In genomic region chr19:53849237-53849676, GRCh38 we compare ENCODE assay signal across 10 cellular contexts. TPM values are rescaled to one million over a fixed set of nuclear protein-coding genes. Genes with fewer than 3 reads are reported as not detected.
DNase-seq lines count a peak whose midpoint lies in the region; ATAC-seq and TF ChIP-seq lines count a peak whose summit lies in the region.
"Had no signal": no experiment of that assay in that cellular context is flagged by ENCODE, and none has a peak within 500 bp of the region (broad histone marks: within the 10 kb centered on the region; RNA-seq: fewer than 3 reads in every experiment).

No MANE protein-coding gene starts in this region.

- H3K9me3 ChIP-seq in fibroblast of lung (ENCODE audit: control insufficient read depth, insufficient read depth, low read depth, low read length), result no peaks in the 10 kb centered on the region

- CTCF ChIA-PET in RWPE1 (lab: Yijun Ruan, JAX) (no interaction called here), WTC11 (lab: Charles Lee) (interaction anchor here (0.7 to 1.1 kb wide), 2 partner anchors 33 to 98 kb away, joined by 4 to 6 read pairs; partner anchors contain the start of gene PRKCG)

- H3K79me2 ChIP-seq in fibroblast of lung (ENCODE audit: control insufficient read depth, insufficient read depth, low read length), result no peaks in the 10 kb centered on the region

- H3K4me3 Mint-ChIP-seq in CD14-positive monocyte (peak overlapping the region; percentile 56 to 88), WTC11 (no peak overlapping the region)

- H3K4me1 ChIP-seq in fibroblast of lung (ENCODE audit: control insufficient read depth, extremely low read depth, insufficient read depth, low read length), result peaks cover 2% of the 10 kb centered on the region

- no peaks in the 10 kb centered on the region for H3K36me3 ChIP-seq in fibroblast of lung (ENCODE audit: control insufficient read depth, insufficient read depth, low read length)

- no peak for TF ChIP-seq POLR2A in NB4 (IDR thresholded peaks at IDR 0.05; ENCODE audit: extremely low read depth, insufficient read length)

- H3K27ac ChIP-seq in fibroblast of lung (ENCODE audit: insufficient read depth, low read length) (peak overlapping the region; percentile 20), RWPE1 (no peak overlapping the region)
- H3K27ac ChIP-seq: SK-N-MC had no signal

- no peak overlapping the region for H3K9ac ChIP-seq in fibroblast of lung (ENCODE audit: insufficient read depth, low read length)

- DNase-seq in CD14-positive monocyte (ENCODE audit: low spot score), result peak; percentile 70
- DNase-seq in NB4 (ENCODE audit: low read depth), result peak; percentile 55
- peak; percentile 50 to 73 for DNase-seq in fibroblast of lung (ENCODE audit: low read depth in 2 of 2)
- no peak for DNase-seq in omental fat pad (ENCODE audit: low spot score)
- DNase-seq in HK-2 (ENCODE audit: unreplicated experiment), result no peak
- DNase-seq in hepatic stellate cell (ENCODE audit: low spot score), result no peak
- no peak for DNase-seq in RWPE1 (ENCODE audit: low spot score)
- DNase-seq in WTC11 (ENCODE audit: low spot score), result no peak
- DNase-seq: effector memory CD4-positive, alpha-beta T cell had no signal

- H4K20me1 ChIP-seq in fibroblast of lung (ENCODE audit: control insufficient read depth, extremely low read depth, insufficient read depth, low read length), result no peaks in the 10 kb centered on the region

- H3K27ac Mint-ChIP-seq in CD14-positive monocyte, result peak overlapping the region; percentile 87 to 98 (median 94)
- no peak overlapping the region for H3K27ac Mint-ChIP-seq in WTC11

- intact Hi-C loops in CD14-positive monocyte (cut with micrococcal nuclease), result loop anchor here in 1 of 2 donors (5.0 kb wide), 1 partner anchor 33 kb away; the partner anchor contains the start of gene PRKCG

- H2AFZ ChIP-seq in fibroblast of lung (ENCODE audit: low read length), result peak overlapping the region; percentile 68

- H3K9me3 Mint-ChIP-seq in CD14-positive monocyte (no peaks in the 10 kb centered on the region), WTC11 (no peaks in the 10 kb centered on the region)

- POLR2A ChIA-PET in RWPE1 (lab: Yijun Ruan, JAX; ENCODE audit: low non-redundant PET), result no interaction called here
- POLR2A ChIA-PET in WTC11 (lab: Charles Lee), result interaction anchor here (0.6 to 1.0 kb wide), 3 partner anchors 18 to 93 kb away, joined by 3 to 4 read pairs (median 3); partner anchors contain the start of gene MYADM

- ATAC-seq in omental fat pad (ENCODE audit: low FRiP score) (peak; percentile 55), WTC11 (no peak)

- H3K36me3 Mint-ChIP-seq in CD14-positive monocyte (no peaks in the 10 kb centered on the region), WTC11 (no peaks in the 10 kb centered on the region)

- H3K4me3 ChIP-seq in NB4 (ENCODE audit: low read depth, low read length) (no peak overlapping the region), fibroblast of lung (replicated peaks in 1 of 4; ENCODE audit: control extremely low read depth in 1 of 4, insufficient read depth in 1 of 4, low read depth in 3 of 4, low read length in 4 of 4) (no peak overlapping the region)
- H3K4me3 ChIP-seq: SK-N-MC had no signal

- TF ChIP-seq CTCF in CD14-positive monocyte (IDR thresholded peaks at IDR 0.05), result no peak
- TF ChIP-seq CTCF in NB4 (IDR thresholded peaks at IDR 0.05; ENCODE audit: low read depth, low read length), result no peak
- no peak for TF ChIP-seq CTCF in fibroblast of lung (conservative IDR thresholded peaks at IDR 0.05 in 1 of 2, IDR thresholded peaks at IDR 0.05 in 1 of 2; ENCODE audit: low read depth in 1 of 2, low read length in 2 of 2)
- TF ChIP-seq CTCF in omental fat pad (IDR thresholded peaks at IDR 0.05), result no peak
- no peak for TF ChIP-seq CTCF in RWPE1 (conservative IDR thresholded peaks at IDR 0.05; ENCODE audit: low read depth)
- no peak for TF ChIP-seq CTCF in WTC11 (IDR thresholded peaks at IDR 0.05)

- no peaks in the 10 kb centered on the region for H3K27me3 ChIP-seq in fibroblast of lung (ENCODE audit: control insufficient read depth, insufficient read depth, low read length)

- peaks cover 72% of the 10 kb centered on the region for H3K4me1 Mint-ChIP-seq in CD14-positive monocyte
- H3K4me1 Mint-ChIP-seq in WTC11, result peaks cover 6% of the 10 kb centered on the region

- peaks cover 2 to 5% (median 3%) of the 10 kb centered on the region in 3 donors for H3K27me3 Mint-ChIP-seq in CD14-positive monocyte (ENCODE audit: low read depth in 3 of 3)
- H3K27me3 Mint-ChIP-seq in WTC11 (ENCODE audit: low read depth), result peaks cover 12% of the 10 kb centered on the region; the same call in 1 of the 2 replicates

- H3K4me2 ChIP-seq in fibroblast of lung (ENCODE audit: extremely low read depth, insufficient read depth, low read length), result peak overlapping the region; percentile 68

TF ChIP-seq in WTC11, 78 proteins besides CTCF, POLR2A, EP300 and RAD21:
- no peak for TF ChIP-seq CREM (CRISPR knock-in tag; IDR thresholded peaks at IDR 0.05)
- no peak for TF ChIP-seq ZNF219 (CRISPR knock-in tag; IDR thresholded peaks at IDR 0.05; ENCODE audit: borderline replicate concordance)
- TF ChIP-seq STAT6 (CRISPR knock-in tag; conservative IDR thresholded peaks at IDR 0.05; ENCODE audit: low read depth), result no peak
- TF ChIP-seq E2F1 (CRISPR knock-in tag; IDR thresholded peaks at IDR 0.05), result no peak
- no peak for TF ChIP-seq NFATC4 (CRISPR knock-in tag; IDR thresholded peaks at IDR 0.05)
- no peak for TF ChIP-seq TEAD4 (CRISPR knock-in tag; IDR thresholded peaks at IDR 0.05)
- TF ChIP-seq ETV6 (CRISPR knock-in tag; IDR thresholded peaks at IDR 0.05), result no peak
- TF ChIP-seq NR1H2 (CRISPR knock-in tag; IDR thresholded peaks at IDR 0.05), result no peak
- TF ChIP-seq TCF7 (CRISPR knock-in tag; IDR thresholded peaks at IDR 0.05; ENCODE audit: low read depth), result no peak
- no peak for TF ChIP-seq MAX (CRISPR knock-in tag; IDR thresholded peaks at IDR 0.05)
- no peak for TF ChIP-seq TEAD1 (CRISPR knock-in tag; IDR thresholded peaks at IDR 0.05)
- TF ChIP-seq GRHL2 (CRISPR knock-in tag; IDR thresholded peaks at IDR 0.05; ENCODE audit: insufficient replicate concordance, severe bottlenecking), result no peak
- TF ChIP-seq PRRX2 (CRISPR knock-in tag; IDR thresholded peaks at IDR 0.05), result no peak

RNA-seq across cellular contexts. Expression of gene MYADM, which starts 18.4 kb away (rescaled TPM):
- polyA plus RNA-seq in CD14-positive monocyte (100 to 1,000 TPM; 254 to 310 TPM), fibroblast of lung (46.0 and 51.5 TPM in 2 replicates)
- total RNA-seq in fibroblast of lung (3.1 and 9.1 TPM in 2 replicates), omental fat pad (100 to 1,000 TPM in 2 of 4 donors, 10 to 100 TPM in 2; 50.6 to 346 (median 97.8) TPM), WTC11 (2021) (78.6 to 86.4 TPM (median 79.7 TPM) in 3 replicates)
- 138 and 198 TPM in 2 replicates for polyA plus RNA-seq in fibroblast of lung (2012)
- 301 and 407 TPM in 2 replicates for polyA minus RNA-seq in fibroblast of lung (ENCODE audit: low replicate concordance)

RNA-seq across cellular contexts. Expression of gene NLRP12, which starts 25.1 kb away (rescaled TPM):
- polyA plus RNA-seq in CD14-positive monocyte (10 to 100 TPM; 47.0 to 64.9 TPM), fibroblast of lung (not detected in 2 replicates)
- total RNA-seq in fibroblast of lung (under 0.01 TPM in 1 of 2 replicates, not detected in the other), omental fat pad (1 to 10 TPM in 3 of 4 donors, under 1 TPM in 1; 0.46 to 9.6 (median 1.6) TPM), WTC11 (2021) (4.7 to 5.6 TPM (median 4.9 TPM) in 3 replicates)
- not detected in 2 replicates for polyA plus RNA-seq in fibroblast of lung (2012)
- polyA minus RNA-seq in fibroblast of lung (ENCODE audit: low replicate concordance), result not detected in 2 replicates

RNA-seq across cellular contexts. Expression of gene PRKCG, which starts 32.7 kb away (rescaled TPM):
- not detected for polyA plus RNA-seq in CD14-positive monocyte
- total RNA-seq in fibroblast of lung, result not detected in 2 replicates
- not detected in 2 replicates for polyA plus RNA-seq in fibroblast of lung
- polyA plus RNA-seq in fibroblast of lung (2012), result not detected in 2 replicates
- 0.11 TPM in 1 of 2 replicates, not detected in the other for polyA minus RNA-seq in fibroblast of lung (ENCODE audit: low replicate concordance)
- total RNA-seq in omental fat pad, result not detected
- total RNA-seq in WTC11 (2021), result 23.0 to 30.0 TPM (median 27.5 TPM) in 3 replicates

RNA-seq across cellular contexts. Expression of gene CACNG7, which starts 59.8 kb away (rescaled TPM):
- polyA plus RNA-seq in CD14-positive monocyte (not detected), fibroblast of lung (0.68 and 3.2 TPM in 2 replicates)
- total RNA-seq in fibroblast of lung (0.17 and 0.26 TPM in 2 replicates), omental fat pad (not detected), WTC11 (2021) (33.3 to 44.1 TPM (median 43.2 TPM) in 3 replicates)
- 0.56 and 2.8 TPM in 2 replicates for polyA plus RNA-seq in fibroblast of lung (2012)
- 0.27 and 6.6 TPM in 2 replicates for polyA minus RNA-seq in fibroblast of lung (ENCODE audit: low replicate concordance)

Comparison
In these comparisons a context has a peak if more than half of its experiments do, and no peak if none do; other contexts are left out.
1. DNase-seq: peak in CD14-positive monocyte (single experiment), NB4 (single experiment) and fibroblast of lung (2 of 2); none in omental fat pad (single experiment), HK-2 (single experiment), hepatic stellate cell (single experiment), RWPE1 (single experiment) and WTC11 (single experiment).
2. RNA of gene PRKCG, which starts 32.7 kb away (total RNA-seq): 23.0 to 30.0 TPM in WTC11; not detected in fibroblast of lung and not detected in omental fat pad; every median in the first group is over 10 times any median in the second.